Comparison of ENCODE assay signal across 11 cellular contexts in genomic region chr6:151962246-151962846, GRCh38.
A peak's percentile ranks its signal among the peaks of the same experiment; 100 is the strongest.
DNase-seq lines count a peak whose midpoint lies in the region; FAIRE-seq and TF ChIP-seq lines count a peak whose summit lies in the region.
"Had no signal": no experiment of that assay in that cellular context is flagged by ENCODE, and none has a peak within 500 bp of the region (broad histone marks: within the 10 kb centered on the region; RNA-seq: fewer than 3 reads in every experiment).

No MANE protein-coding gene starts in this region.

- H3K36me3 ChIP-seq in KMS-11 (ENCODE audit: insufficient read depth) = no peaks in the 10 kb centered on the region
- no peaks in the 10 kb centered on the region for H3K36me3 ChIP-seq in astrocyte (ENCODE audit: insufficient read depth, low read length)
- no peaks in the 10 kb centered on the region for H3K36me3 ChIP-seq in mesendoderm (ENCODE audit: control insufficient read depth, insufficient read depth, low read length)
- H3K36me3 ChIP-seq in WERI-Rb-1 = no peaks in the 10 kb centered on the region
- H3K36me3 ChIP-seq in small intestine (ENCODE audit: control insufficient read depth in 2 of 2, insufficient read depth in 2 of 2, low read length in 2 of 2) = no peaks in the 10 kb centered on the region

- no peak overlapping the region for H2AK5ac ChIP-seq in mesendoderm (ENCODE audit: low read length)

- no peak overlapping the region for H3K56ac ChIP-seq in mesendoderm (ENCODE audit: low read length)

- DNase-seq in EL (peak; percentile 50), astrocyte (ENCODE audit: low read depth) (peak; percentile 43), mesendoderm (peak; percentile 8), WERI-Rb-1 (no peak), small intestine (no peak)
- no peak for DNase-seq in stimulated activated CD4-positive, alpha-beta T cell treated with anti-CD3 and anti-CD28 coated beads, Interleukin-1b, Interleukin-23, amount 100 ng/mL, for 48 hours
- DNase-seq: DMS79 treated with DMSO at 0.1 percent for 48 hours, hippocampal formation, NCI-H1105 treated with DMSO at 0.1 percent for 48 hours had no signal

- H3K4me1 ChIP-seq in KMS-11 (ENCODE audit: low read depth, poor library complexity, severe bottlenecking) (peaks cover 31% of the 10 kb centered on the region), astrocyte (ENCODE audit: insufficient read depth, low read length) (no peaks in the 10 kb centered on the region), mesendoderm (ENCODE audit: control insufficient read depth, low read depth, low read length) (no peaks in the 10 kb centered on the region), small intestine (ENCODE audit: control insufficient read depth in 2 of 2, insufficient read depth in 1 of 2, low read depth in 1 of 2, low read length in 1 of 2) (no peaks in the 10 kb centered on the region)

- H3K23ac ChIP-seq in mesendoderm (ENCODE audit: low read length) = no peak overlapping the region

- H2BK120ac ChIP-seq in mesendoderm (ENCODE audit: low read depth, low read length) = no peak overlapping the region

- H3K4me3 Mint-ChIP-seq in astrocyte (ENCODE audit: unreplicated experiment) = no peak overlapping the region

- WGBS in mesendoderm (ENCODE audit: extremely low coverage, insufficient coverage, low lambda C conversion rate) = no CpG with 5 or more reads among the region's 5 CpGs
- 53 to 59% (median 58%) methylated on average over 5 of the region's 5 CpGs for WGBS in small intestine, 3 donors

- peaks cover 33% of the 10 kb centered on the region for H3K27me3 Mint-ChIP-seq in astrocyte (ENCODE audit: low read depth, unreplicated experiment)

- H3K4me1 Mint-ChIP-seq in astrocyte (ENCODE audit: low read depth, unreplicated experiment) = no peaks in the 10 kb centered on the region

- H3K79me2 ChIP-seq in KMS-11 (ENCODE audit: insufficient read depth, low read depth) (no peaks in the 10 kb centered on the region), astrocyte (ENCODE audit: insufficient read depth, low read length) (no peaks in the 10 kb centered on the region), mesendoderm (ENCODE audit: control insufficient read depth, insufficient read depth, low read length) (no peaks in the 10 kb centered on the region)

- H3K18ac ChIP-seq in mesendoderm (ENCODE audit: low read length) = no peak overlapping the region

- H3K27me3 ChIP-seq in KMS-11 (ENCODE audit: insufficient read depth, low read depth) = peaks cover 7% of the 10 kb centered on the region; the same call in 1 of the 2 replicates
- no peaks in the 10 kb centered on the region for H3K27me3 ChIP-seq in astrocyte (ENCODE audit: insufficient read depth, low read length)
- no peaks in the 10 kb centered on the region for H3K27me3 ChIP-seq in mesendoderm (ENCODE audit: insufficient read depth, low read length, poor library complexity)
- no peaks in the 10 kb centered on the region for H3K27me3 ChIP-seq in WERI-Rb-1 (ENCODE audit: insufficient read depth, low read depth, severe bottlenecking)
- H3K27me3 ChIP-seq in small intestine (ENCODE audit: control insufficient read depth in 2 of 2, insufficient read depth in 2 of 2, low read length in 2 of 2) = peaks cover 0 to 3% of the 10 kb centered on the region in 2 donors

- no peak for FAIRE-seq in astrocyte (lab: Jason Lieb, UNC)
- no peak for FAIRE-seq in small intestine (lab: Jason Lieb, UNC)

- H3K79me1 ChIP-seq in mesendoderm (ENCODE audit: low read length) = no peaks in the 10 kb centered on the region

- H3K27ac ChIP-seq in KMS-11 (no peak overlapping the region), astrocyte (ENCODE audit: low read depth, low read length) (no peak overlapping the region), mesendoderm (ENCODE audit: low read depth, low read length) (no peak overlapping the region), WERI-Rb-1 (no peak overlapping the region), small intestine (ENCODE audit: low read depth in 1 of 2, low read length in 1 of 2) (no peak overlapping the region)
- H3K27ac ChIP-seq: coronary artery had no signal

- H2BK15ac ChIP-seq in mesendoderm (replicated peaks; ENCODE audit: low read depth) = no peak overlapping the region

- TF ChIP-seq CTCF in KMS-11 (conservative IDR thresholded peaks at IDR 0.05; ENCODE audit: low read depth, low read length) (no peak), astrocyte (IDR thresholded peaks at IDR 0.05; ENCODE audit: insufficient read depth, low read depth, low read length) (no peak), WERI-Rb-1 (IDR thresholded peaks at IDR 0.05; ENCODE audit: low read depth, low read length) (no peak)

- H2AFZ ChIP-seq in KMS-11 (ENCODE audit: low read depth) = no peak overlapping the region
- H2AFZ ChIP-seq in astrocyte (ENCODE audit: low read depth, low read length) = no peak overlapping the region

- H3K4ac ChIP-seq in mesendoderm (ENCODE audit: low read depth, low read length) = no peak overlapping the region

- H4K8ac ChIP-seq in mesendoderm (ENCODE audit: low read depth, low read length) = no peak overlapping the region

- H3K9me3 ChIP-seq in astrocyte (ENCODE audit: insufficient read depth, low read depth, low read length) (peaks cover 3% of the 10 kb centered on the region), WERI-Rb-1 (ENCODE audit: severe bottlenecking) (no peaks in the 10 kb centered on the region), small intestine (ENCODE audit: control insufficient read depth, low read depth) (no peaks in the 10 kb centered on the region)

- H3K27ac Mint-ChIP-seq in astrocyte (ENCODE audit: unreplicated experiment) = no peak overlapping the region

- peaks cover 2% of the 10 kb centered on the region for H3K36me3 Mint-ChIP-seq in astrocyte (ENCODE audit: low read depth, unreplicated experiment)

- H4K5ac ChIP-seq in mesendoderm (ENCODE audit: low read length) = no peak overlapping the region

- peaks cover 8% of the 10 kb centered on the region for H4K20me1 ChIP-seq in KMS-11 (ENCODE audit: insufficient read depth)
- H4K20me1 ChIP-seq in astrocyte (ENCODE audit: insufficient read depth, low read length) = no peaks in the 10 kb centered on the region

- peaks cover 6% of the 10 kb centered on the region for H3K9me3 Mint-ChIP-seq in astrocyte (ENCODE audit: unreplicated experiment)

- H3K4me2 ChIP-seq in KMS-11 = peak overlapping the region; percentile 78
- H3K4me2 ChIP-seq in astrocyte (ENCODE audit: low read length) = no peak overlapping the region
- H3K4me2 ChIP-seq in mesendoderm (ENCODE audit: low read length) = no peak overlapping the region

- H3K9ac ChIP-seq in KMS-11 = no peak overlapping the region
- no peak overlapping the region for H3K9ac ChIP-seq in astrocyte (ENCODE audit: low read length)
- H3K9ac ChIP-seq in mesendoderm (ENCODE audit: low read length) = no peak overlapping the region

- no peak overlapping the region for H2BK5ac ChIP-seq in mesendoderm (ENCODE audit: low read length)

- H3K4me3 ChIP-seq in KMS-11 (IDR thresholded peaks at IDR 0.05; ENCODE audit: insufficient read depth, low read depth, low read length) = no peak overlapping the region
- no peak overlapping the region for H3K4me3 ChIP-seq in astrocyte (ENCODE audit: insufficient read depth, low read depth, low read length)
- no peak overlapping the region for H3K4me3 ChIP-seq in mesendoderm (ENCODE audit: low read length)
- H3K4me3 ChIP-seq in WERI-Rb-1 (ENCODE audit: low read depth, low read length) = no peak overlapping the region
- H3K4me3 ChIP-seq in small intestine (ENCODE audit: low read depth in 1 of 2, low read length in 2 of 2) = no peak overlapping the region
- H3K4me3 ChIP-seq: coronary artery had no signal

Comparison
In these comparisons a context has a peak if more than half of its experiments do, and no peak if none do; other contexts are left out.
1. DNase-seq: peak in EL (single experiment), astrocyte (single experiment) and mesendoderm (single experiment); none in WERI-Rb-1 (single experiment), small intestine (single experiment) and stimulated activated CD4-positive, alpha-beta T cell treated with anti-CD3 and anti-CD28 coated beads, Interleukin-1b, Interleukin-23, amount 100 ng/mL, for 48 hours (single experiment).